In genomic region chr15:63212050-63212973, GRCh38 we compare ENCODE assay signal across 9 cellular contexts.
DNase-seq lines count a peak whose midpoint lies in the region; ATAC-seq and TF ChIP-seq lines count a peak whose summit lies in the region.
"Had no signal": no experiment of that assay in that cellular context is flagged by ENCODE, and none has a peak within 500 bp of the region (broad histone marks: within the 10 kb centered on the region; RNA-seq: fewer than 3 reads in every experiment).

No MANE protein-coding gene starts in this region.

- H3K9ac ChIP-seq in BLaER1 treated with 17β-estradiol and CSF1 and Interleukin-3, amounts not matched to agents 10 nM and 100 nM: peak overlapping the region in 9 of 11 experiments; percentile 25 to 76 (median 56); a peak in 14 of 22 replicates
- peak overlapping the region; percentile 49 for H3K9ac ChIP-seq in SK-N-MC (ENCODE audit: insufficient read length)

- no peak for TF ChIP-seq CTCF in fibroblast of mammary gland (conservative IDR thresholded peaks at IDR 0.05; ENCODE audit: control insufficient read depth, insufficient read depth, low read depth, low read length)

- DNase-seq in SK-N-MC (ENCODE audit: low read depth, low spot score) (peak; percentile 98), fibroblast of mammary gland (ENCODE audit: low read depth) (peak; percentile 87), NCI-H82 (lab: John Stamatoyannopoulos, UW) (no peak)
- DNase-seq: gastrocnemius medialis had no signal

- peaks cover 60 to 98% (median 68%) of the 10 kb centered on the region in 10 experiments for H3K4me1 ChIP-seq in BLaER1 treated with 17β-estradiol and CSF1 and Interleukin-3, amounts not matched to agents 10 nM and 100 nM

- H3K27me3 Mint-ChIP-seq in stimulated activated naive CD8-positive, alpha-beta T cell treated with anti-CD3 and anti-CD28 coated beads, Interleukin-15, Interleukin-2, amounts not matched to agents 100 ng/mL and 50 ng/mL, for 24 hours: no peaks in the 10 kb centered on the region

- peaks cover 61% of the 10 kb centered on the region for H3K36me3 Mint-ChIP-seq in stimulated activated naive CD8-positive, alpha-beta T cell treated with anti-CD3 and anti-CD28 coated beads, Interleukin-15, Interleukin-2, amounts not matched to agents 100 ng/mL and 50 ng/mL, for 24 hours (ENCODE audit: low read depth)

- H3K4me3 ChIP-seq in BLaER1 treated with 17β-estradiol and CSF1 and Interleukin-3, amounts not matched to agents 10 nM and 100 nM: peak overlapping the region in 2 of 10 experiments; percentile 11 to 18; a peak in 2 of 20 replicates
- H3K4me3 ChIP-seq in SK-N-MC (peak overlapping the region; percentile 73), fibroblast of mammary gland (ENCODE audit: control insufficient read depth, low read depth, low read length) (no peak overlapping the region)
- H3K4me3 ChIP-seq: gastrocnemius medialis had no signal

- peaks cover 92% of the 10 kb centered on the region for H3K4me1 Mint-ChIP-seq in stimulated activated naive CD8-positive, alpha-beta T cell treated with anti-CD3 and anti-CD28 coated beads, Interleukin-15, Interleukin-2, amounts not matched to agents 100 ng/mL and 50 ng/mL, for 24 hours (ENCODE audit: low read depth)

- no peaks in the 10 kb centered on the region for H3K9me3 Mint-ChIP-seq in stimulated activated naive CD8-positive, alpha-beta T cell treated with anti-CD3 and anti-CD28 coated beads, Interleukin-15, Interleukin-2, amounts not matched to agents 100 ng/mL and 50 ng/mL, for 24 hours

- ATAC-seq in GM21447 (IDR thresholded peaks at IDR 0.05; ENCODE audit: unreplicated experiment) (peak; percentile 52), HG02840 (IDR thresholded peaks at IDR 0.05; ENCODE audit: low FRiP score, unreplicated experiment) (no peak), HG03439 (IDR thresholded peaks at IDR 0.05; ENCODE audit: unreplicated experiment) (no peak)

- H3K27ac ChIP-seq in BLaER1 treated with 17β-estradiol and CSF1 and Interleukin-3, amounts not matched to agents 10 nM and 100 nM: peak overlapping the region; percentile 34 to 89 (median 66)
- H3K27ac ChIP-seq in SK-N-MC: peak overlapping the region; percentile 95

- peaks cover 0 to 85% (median 0%) of the 10 kb centered on the region in 11 experiments; a peak in 4 of 22 replicates for H4K20me1 ChIP-seq in BLaER1 treated with 17β-estradiol and CSF1 and Interleukin-3, amounts not matched to agents 10 nM and 100 nM

- H3K27me3 ChIP-seq in BLaER1 treated with 17β-estradiol and CSF1 and Interleukin-3, amounts not matched to agents 10 nM and 100 nM: no peaks in the 10 kb centered on the region
- H3K27me3 ChIP-seq: gastrocnemius medialis had no signal

- H3K4me3 Mint-ChIP-seq in stimulated activated naive CD8-positive, alpha-beta T cell treated with anti-CD3 and anti-CD28 coated beads, Interleukin-15, Interleukin-2, amounts not matched to agents 100 ng/mL and 50 ng/mL, for 24 hours: peak overlapping the region; percentile 76

- no peaks in the 10 kb centered on the region for H3K9me3 ChIP-seq in BLaER1 treated with 17β-estradiol and CSF1 and Interleukin-3, amounts not matched to agents 10 nM and 100 nM (replicated peaks in 1 of 11)
- H3K9me3 ChIP-seq in SK-N-MC (ENCODE audit: low read depth, low read length): no peaks in the 10 kb centered on the region
- H3K9me3 ChIP-seq: gastrocnemius medialis had no signal

- H3K27ac Mint-ChIP-seq in stimulated activated naive CD8-positive, alpha-beta T cell treated with anti-CD3 and anti-CD28 coated beads, Interleukin-15, Interleukin-2, amounts not matched to agents 100 ng/mL and 50 ng/mL, for 24 hours: peak overlapping the region; percentile 97

- H3K36me3 ChIP-seq in BLaER1 treated with 17β-estradiol and CSF1 and Interleukin-3, amounts not matched to agents 10 nM and 100 nM: peaks cover 5 to 47% (median 12%) of the 10 kb centered on the region in 11 experiments; a peak in 15 of 22 replicates
- no peaks in the 10 kb centered on the region for H3K36me3 ChIP-seq in SK-N-MC (ENCODE audit: insufficient read depth, low read length)
- H3K36me3 ChIP-seq: gastrocnemius medialis had no signal

- peak overlapping the region; percentile 42 to 93 (median 72); a peak in 21 of 22 replicates for H3K4me2 ChIP-seq in BLaER1 treated with 17β-estradiol and CSF1 and Interleukin-3, amounts not matched to agents 10 nM and 100 nM
